Comparison of ENCODE assay signal across 9 cellular contexts in genomic region chr7:107085180-107085579, GRCh38. TPM values are rescaled to one million over a fixed set of nuclear protein-coding genes. Genes with fewer than 3 reads are reported as not detected.
"Had no signal": no experiment of that assay in that cellular context is flagged by ENCODE, and none has a peak within 500 bp of the region (broad histone marks: within the 10 kb centered on the region; RNA-seq: fewer than 3 reads in every experiment).

No MANE protein-coding gene starts in this region.

- H3K27ac ChIP-seq: GM23248 had no signal

- H3K36me3 ChIP-seq: HAP-1 had no signal

- H3K36me3 Mint-ChIP-seq: IgD-negative memory B cell had no signal

- H3K4me1 Mint-ChIP-seq: IgD-negative memory B cell had no signal

- DNase-seq: GM23248, GOT3, H7, KG1 had no signal

- H3K4me3 ChIP-seq: GM23248, HAP-1 had no signal

- H3K4me3 Mint-ChIP-seq: IgD-negative memory B cell had no signal

- H3K27me3 Mint-ChIP-seq: IgD-negative memory B cell had no signal

- H3K9me3 Mint-ChIP-seq: IgD-negative memory B cell had no signal

- H3K27ac Mint-ChIP-seq: IgD-negative memory B cell had no signal

- H3K9me3 ChIP-seq: HAP-1 had no signal

- ATAC-seq: HCT116 had no signal

- FAIRE-seq: HTR-8/SVneo had no signal

- H3K4me1 ChIP-seq: HAP-1 had no signal

RNA-seq across cellular contexts. Expression of gene PRKAR2B, which starts 40.7 kb away (rescaled TPM):
- total RNA-seq: HT-29 had no signal
